Comparison of ENCODE assay signal across 8 cellular contexts in the genomic region with DNA sequence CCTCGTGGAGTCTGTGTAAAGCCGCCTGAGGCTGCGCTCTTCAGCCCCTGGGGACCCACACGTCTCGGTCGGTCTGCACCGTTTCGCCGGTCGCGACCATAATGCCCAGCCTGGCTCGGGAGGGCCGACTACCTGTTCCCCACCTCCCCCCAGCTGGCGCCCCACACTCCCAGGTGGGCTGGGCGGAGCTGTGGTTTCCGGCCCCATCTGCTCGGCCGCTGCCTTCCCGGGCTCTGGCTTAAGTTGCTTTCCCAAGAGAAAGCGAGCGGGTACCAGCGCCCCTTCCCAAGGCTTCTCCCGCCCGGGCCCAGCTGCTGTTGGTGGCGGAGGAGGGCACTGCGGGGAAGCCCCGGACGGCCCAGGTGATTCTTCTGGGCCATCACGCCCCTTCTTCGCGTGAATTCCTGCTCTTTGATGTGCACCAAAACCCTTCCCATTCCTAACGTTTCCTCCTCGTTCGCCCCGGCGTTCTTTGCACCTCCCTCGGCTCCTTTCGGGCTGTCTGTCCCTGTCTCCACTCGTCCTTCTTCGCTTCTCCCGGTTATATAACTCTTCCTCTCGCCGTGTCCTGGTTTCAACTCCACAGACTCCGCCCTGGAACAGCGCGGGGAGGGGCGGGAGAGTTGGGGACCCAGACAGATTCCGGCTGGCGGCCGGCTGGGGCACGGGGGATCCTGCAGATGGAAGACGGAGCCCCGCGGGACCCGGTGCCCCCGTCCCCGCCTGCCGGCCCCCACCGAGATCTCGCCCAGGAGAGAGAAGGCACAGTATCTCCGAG. TPM values are rescaled to one million over a fixed set of nuclear protein-coding genes. Genes with fewer than 3 reads are reported as not detected.
DNase-seq lines count a peak whose midpoint lies in the region; ATAC-seq, FAIRE-seq and TF ChIP-seq lines count a peak whose summit lies in the region.

No MANE protein-coding gene starts in this region.

- ATAC-seq in GM18498 (IDR thresholded peaks at IDR 0.05; ENCODE audit: unreplicated experiment) (peak; percentile 33), HG03196 (IDR thresholded peaks at IDR 0.05; ENCODE audit: unreplicated experiment) (peak; percentile 20)

- in situ Hi-C loops in ACHN (cut with HindIII; ENCODE audit: low pct_ligation_motif_present, low pct_unique_long_range_greater_than_20kb, low sequenced_read_pairs), result no loop called here

- H3K9me3 ChIP-seq in kidney (ENCODE audit: control insufficient read depth in 1 of 2, low read length in 2 of 2), result no peaks in the 10 kb centered on the region

- H3K36me3 ChIP-seq in kidney (ENCODE audit: control insufficient read depth in 1 of 2, insufficient read depth in 2 of 2, low read length in 2 of 2), result peaks cover 0 to 5% of the 10 kb centered on the region in 2 donors

- TF ChIP-seq CTCF in cardiac fibroblast (IDR thresholded peaks at IDR 0.05; ENCODE audit: low read depth, low read length) (no peak), kidney (IDR thresholded peaks at IDR 0.05; ENCODE audit: borderline replicate concordance, extremely low read depth, insufficient read depth) (no peak)

- H3K4me3 ChIP-seq in cardiac fibroblast (replicated peaks in 1 of 2; ENCODE audit: low read depth in 2 of 2, low read length in 2 of 2) (peak overlapping the region; percentile 77 to 90), kidney (ENCODE audit: low read length in 2 of 2) (peak overlapping the region; percentile 88 to 92), skin epidermis (peak overlapping the region; percentile 64 to 83 (median 75))

- H3K4me1 ChIP-seq in kidney (ENCODE audit: control insufficient read depth in 1 of 2, insufficient read depth in 1 of 2, low read depth in 1 of 2, low read length in 2 of 2), result peaks cover 13 to 36% of the 10 kb centered on the region in 2 donors

- peak overlapping the region; percentile 89 to 99 for H3K9ac ChIP-seq in kidney (ENCODE audit: low read length in 2 of 2)

- FAIRE-seq in RCC 7860 (lab: Jason Lieb, UNC), result no peak
- FAIRE-seq in kidney (lab: Jason Lieb, UNC), result no peak

- DNase-seq in ACHN (peak; percentile 71), RCC 7860 (ENCODE audit: low spot score) (peak; percentile 14), cardiac fibroblast (ENCODE audit: low read depth in 2 of 2) (peak in 1 of 2 donors; percentile 59), kidney (peak; percentile 96), NCI-H1048 (lab: John Stamatoyannopoulos, UW) (no peak)

- intact Hi-C loops in kidney (cut with DNase I), result no loop called here

- H3K27ac ChIP-seq in kidney (ENCODE audit: low read depth in 2 of 2, low read length in 2 of 2), result peak overlapping the region; percentile 97 to 99
- peak overlapping the region; percentile 75 to 100 (median 97) for H3K27ac ChIP-seq in skin epidermis

RNA-seq across cellular contexts. Expression of gene KDM6B, which starts 2.0 kb away (rescaled TPM):
- total RNA-seq in kidney, result 32.3 TPM
- 3.9 TPM for polyA plus RNA-seq in kidney (ENCODE audit: insufficient read depth, low read depth, low replicate concordance)

RNA-seq across cellular contexts. Expression of gene TMEM88, which starts 18.9 kb away (rescaled TPM):
- 17.6 TPM for total RNA-seq in kidney
- polyA plus RNA-seq in kidney (ENCODE audit: insufficient read depth, low read depth, low replicate concordance), result 59.8 TPM

RNA-seq across cellular contexts. Expression of gene NAA38, which starts 21.4 kb away (rescaled TPM):
- 69.6 TPM for total RNA-seq in kidney
- 246 TPM for polyA plus RNA-seq in kidney (ENCODE audit: insufficient read depth, low read depth, low replicate concordance)

RNA-seq across cellular contexts. Expression of gene CYB5D1, which starts 21.8 kb away (rescaled TPM):
- total RNA-seq in kidney, result 20.4 TPM
- polyA plus RNA-seq in kidney (ENCODE audit: insufficient read depth, low read depth, low replicate concordance), result 14.3 TPM

RNA-seq across cellular contexts. Expression of gene CHD3, which starts 52.6 kb away (rescaled TPM):
- total RNA-seq in kidney, result 94.6 TPM
- 41.5 TPM for polyA plus RNA-seq in kidney (ENCODE audit: insufficient read depth, low read depth, low replicate concordance)
